ENCODE assay signal across 13 cellular contexts in genomic region chr9:82021198-82021597, GRCh38. TPM values are rescaled to one million over a fixed set of nuclear protein-coding genes. Genes with fewer than 3 reads are reported as not detected.
A peak's percentile ranks its signal among the peaks of the same experiment; 100 is the strongest.
DNase-seq lines count a peak whose midpoint lies in the region; ATAC-seq and TF ChIP-seq lines count a peak whose summit lies in the region.
"Had no signal": no experiment of that assay in that cellular context is flagged by ENCODE, and none has a peak within 500 bp of the region (broad histone marks: within the 10 kb centered on the region; RNA-seq: fewer than 3 reads in every experiment).

No MANE protein-coding gene starts in this region.

- CTCF ChIA-PET in AG04449 (lab: Yijun Ruan, JAX), result interaction anchor here (1.8 kb wide), 1 partner anchor 585 kb away, joined by 5 read pairs; no protein-coding TSS in a partner anchor
- CTCF ChIA-PET in mammary epithelial cell (lab: Charles Lee; ENCODE audit: low non-redundant PET), result interaction anchor here (0.8 kb wide), 1 partner anchor 174 kb away, joined by 6 read pairs; no protein-coding TSS in a partner anchor

- peaks cover 15% of the 10 kb centered on the region for H3K4me1 ChIP-seq in mammary epithelial cell (ENCODE audit: insufficient read depth, low read length)
- H3K4me1 ChIP-seq in right lobe of liver, result peaks cover 0 to 5% (median 0%) of the 10 kb centered on the region in 4 donors
- H3K4me1 ChIP-seq in colonic mucosa, result no peaks in the 10 kb centered on the region

- peak; percentile 90 for DNase-seq in AG04449 (ENCODE audit: low read depth, low spot score)
- DNase-seq in HT1080 (ENCODE audit: low read depth), result peak; percentile 95
- peak; percentile 99 for DNase-seq in mammary epithelial cell
- peak in 2 of 3 donors; percentile 25 to 51 for DNase-seq in right lobe of liver
- no peak for DNase-seq in HCEC 1CT
- no peak for DNase-seq in stimulated activated CD4-positive, alpha-beta T cell treated with anti-CD3 and anti-CD28 coated beads, Interleukin-1b, Interleukin-23, amount 100 ng/mL, for 48 hours
- DNase-seq in colonic mucosa, result no peak
- DNase-seq in natural killer cell treated with Interleukin-12 subunit alpha and Interleukin-12 subunit beta and Interleukin-15 and Interleukin-18, amount 100 ng/mL, for 72 hours (ENCODE audit: low spot score), result no peak
- DNase-seq: hippocampal formation, NCI-H2107 had no signal

- H3K36me3 ChIP-seq in mammary epithelial cell (ENCODE audit: insufficient read depth, low read length) (no peaks in the 10 kb centered on the region), right lobe of liver (no peaks in the 10 kb centered on the region), colonic mucosa (no peaks in the 10 kb centered on the region)

- no peak for TF ChIP-seq POLR2A in right lobe of liver (IDR thresholded peaks at IDR 0.05)

- peaks cover 9% of the 10 kb centered on the region for H3K36me3 Mint-ChIP-seq in natural killer cell treated with Interleukin-12 subunit alpha and Interleukin-12 subunit beta and Interleukin-15 and Interleukin-18, amount 100 ng/mL, for 72 hours
- H3K36me3 Mint-ChIP-seq: activated naive CD4-positive, alpha-beta T cell treated with anti-CD3 and anti-CD28 coated beads, Interleukin-2, amount 50 U/mL, for 24 hours; stimulated activated effector memory CD8-positive, alpha-beta T cell treated with anti-CD3 and anti-CD28 coated beads, Interleukin-12 subunit alpha, Interleukin-12 subunit beta, amount 100 ng/mL, for 72 hours had no signal

- H3K9ac ChIP-seq in mammary epithelial cell (ENCODE audit: insufficient read depth, low read length), result no peak overlapping the region
- no peak overlapping the region for H3K9ac ChIP-seq in colonic mucosa (ENCODE audit: low read depth in 2 of 2, low read length in 2 of 2)

- intact Hi-C loops in mammary epithelial cell (cut with micrococcal nuclease), result loop anchor here (10.0 kb wide), 2 partner anchors 176 to 336 kb away; partner anchors contain the start of gene TLE1
- intact Hi-C loops in right lobe of liver (cut with DNase I), result no loop called here
- intact Hi-C loops in colonic mucosa (cut with DNase I), result no loop called here

- peaks cover 7% of the 10 kb centered on the region for H3K9me3 Mint-ChIP-seq in natural killer cell treated with Interleukin-12 subunit alpha and Interleukin-12 subunit beta and Interleukin-15 and Interleukin-18, amount 100 ng/mL, for 72 hours
- H3K9me3 Mint-ChIP-seq: stimulated activated effector memory CD8-positive, alpha-beta T cell treated with anti-CD3 and anti-CD28 coated beads, Interleukin-12 subunit alpha, Interleukin-12 subunit beta, amount 100 ng/mL, for 72 hours had no signal

- TF ChIP-seq CTCF in AG04449 (IDR thresholded peaks at IDR 0.05; ENCODE audit: insufficient read depth, low read length, missing control alignments), result no peak
- TF ChIP-seq CTCF in mammary epithelial cell (conservative IDR thresholded peaks at IDR 0.05 in 1 of 2, IDR thresholded peaks at IDR 0.05 in 1 of 2; ENCODE audit: extremely low read depth in 1 of 2, insufficient read depth in 1 of 2, low read depth in 1 of 2, low read length in 2 of 2), result peak in 1 of 2 donors; percentile 6
- TF ChIP-seq CTCF in right lobe of liver (IDR thresholded peaks at IDR 0.05), result no peak
- TF ChIP-seq CTCF in colonic mucosa (IDR thresholded peaks at IDR 0.05), result no peak

- ATAC-seq in right lobe of liver, result peak; percentile 65 to 100 (median 83)
- ATAC-seq in natural killer cell treated with Interleukin-12 subunit alpha and Interleukin-12 subunit beta and Interleukin-15 and Interleukin-18, amount 100 ng/mL, for 72 hours, result no peak
- ATAC-seq: stimulated activated effector memory CD8-positive, alpha-beta T cell treated with anti-CD3 and anti-CD28 coated beads, Interleukin-12 subunit alpha, Interleukin-12 subunit beta, amount 100 ng/mL, for 72 hours had no signal

- no TSS peak for BruUV-seq in mammary epithelial cell (replicated peaks; lab: Mats Ljungman, UMichigan)

- H3K4me2 ChIP-seq in mammary epithelial cell (ENCODE audit: insufficient read depth, low read depth, low read length), result peak overlapping the region; percentile 57

- H3K79me2 ChIP-seq in mammary epithelial cell (ENCODE audit: insufficient read depth, low read length), result no peaks in the 10 kb centered on the region

- H3K4me3 ChIP-seq in AG04449 (ENCODE audit: low read depth, low read length) (no peak overlapping the region), mammary epithelial cell (replicated peaks in 1 of 3; ENCODE audit: insufficient read depth in 1 of 3, low read depth in 2 of 3, low read length in 3 of 3) (no peak overlapping the region), right lobe of liver (no peak overlapping the region), colonic mucosa (no peak overlapping the region)

- no peak overlapping the region for H2AFZ ChIP-seq in mammary epithelial cell (ENCODE audit: low read depth, low read length)

- in situ Hi-C loops in mammary epithelial cell (cut with MboI; ENCODE audit: low sequenced_read_pairs in 2 of 2), result no loop called here

- H3K27ac ChIP-seq in mammary epithelial cell (ENCODE audit: insufficient read depth, low read depth, low read length) (peak overlapping the region; percentile 71), right lobe of liver (no peak overlapping the region), colonic mucosa (no peak overlapping the region)

- POLR2A ChIA-PET in AG04449 (lab: Yijun Ruan, JAX), result no interaction called here

- H4K20me1 ChIP-seq in mammary epithelial cell (ENCODE audit: insufficient read depth, low read length), result no peaks in the 10 kb centered on the region

- no peaks in the 10 kb centered on the region for H3K9me3 ChIP-seq in mammary epithelial cell (replicated peaks; ENCODE audit: insufficient read depth, low read length)
- no peaks in the 10 kb centered on the region for H3K9me3 ChIP-seq in right lobe of liver
- H3K9me3 ChIP-seq in colonic mucosa, result no peaks in the 10 kb centered on the region

- H3K27me3 Mint-ChIP-seq in natural killer cell treated with Interleukin-12 subunit alpha and Interleukin-12 subunit beta and Interleukin-15 and Interleukin-18, amount 100 ng/mL, for 72 hours, result no peaks in the 10 kb centered on the region
- H3K27me3 Mint-ChIP-seq: activated naive CD4-positive, alpha-beta T cell treated with anti-CD3 and anti-CD28 coated beads, Interleukin-2, amount 50 U/mL, for 24 hours had no signal

- H3K27ac Mint-ChIP-seq in natural killer cell treated with Interleukin-12 subunit alpha and Interleukin-12 subunit beta and Interleukin-15 and Interleukin-18, amount 100 ng/mL, for 72 hours, result no peak overlapping the region
- H3K27ac Mint-ChIP-seq: activated naive CD4-positive, alpha-beta T cell treated with anti-CD3 and anti-CD28 coated beads, Interleukin-2, amount 50 U/mL, for 24 hours; stimulated activated effector memory CD8-positive, alpha-beta T cell treated with anti-CD3 and anti-CD28 coated beads, Interleukin-12 subunit alpha, Interleukin-12 subunit beta, amount 100 ng/mL, for 72 hours had no signal

- H3K27me3 ChIP-seq in mammary epithelial cell (ENCODE audit: insufficient read depth, low read length), result no peaks in the 10 kb centered on the region
- no peaks in the 10 kb centered on the region for H3K27me3 ChIP-seq in right lobe of liver
- no peaks in the 10 kb centered on the region for H3K27me3 ChIP-seq in colonic mucosa

- H3K4me1 Mint-ChIP-seq in natural killer cell treated with Interleukin-12 subunit alpha and Interleukin-12 subunit beta and Interleukin-15 and Interleukin-18, amount 100 ng/mL, for 72 hours (ENCODE audit: low read depth in 2 of 2), result no peaks in the 10 kb centered on the region
- H3K4me1 Mint-ChIP-seq: activated naive CD4-positive, alpha-beta T cell treated with anti-CD3 and anti-CD28 coated beads, Interleukin-2, amount 50 U/mL, for 24 hours; stimulated activated effector memory CD8-positive, alpha-beta T cell treated with anti-CD3 and anti-CD28 coated beads, Interleukin-12 subunit alpha, Interleukin-12 subunit beta, amount 100 ng/mL, for 72 hours had no signal

- H3K4me3 Mint-ChIP-seq in natural killer cell treated with Interleukin-12 subunit alpha and Interleukin-12 subunit beta and Interleukin-15 and Interleukin-18, amount 100 ng/mL, for 72 hours, result no peak overlapping the region
- H3K4me3 Mint-ChIP-seq: activated naive CD4-positive, alpha-beta T cell treated with anti-CD3 and anti-CD28 coated beads, Interleukin-2, amount 50 U/mL, for 24 hours; stimulated activated effector memory CD8-positive, alpha-beta T cell treated with anti-CD3 and anti-CD28 coated beads, Interleukin-12 subunit alpha, Interleukin-12 subunit beta, amount 100 ng/mL, for 72 hours had no signal

- dilution Hi-C loops in mammary epithelial cell (cut with HindIII; ENCODE audit: low sequenced_read_pairs), result no loop called here

RNA-seq across cellular contexts. Expression of gene SPATA31D1, which starts 32.6 kb away (rescaled TPM):
- total RNA-seq in HT1080 (2014; rRNA removed; shearing (Covaris generic)), result not detected in 2 replicates
- polyA plus RNA-seq in HT1080 (2015; cell fraction: cytosol; rRNA removed), result not detected in 2 replicates
- not detected in 2 replicates for polyA plus RNA-seq in HT1080 (2015; cell fraction: nucleus; rRNA removed)
- not detected for total RNA-seq in mammary epithelial cell
- not detected for polyA plus RNA-seq in mammary epithelial cell
- not detected for polyA minus RNA-seq in mammary epithelial cell
- total RNA-seq in right lobe of liver, result not detected
- not detected for total RNA-seq in colonic mucosa
- not detected for total RNA-seq in natural killer cell treated with Interleukin-12 subunit alpha and Interleukin-12 subunit beta and Interleukin-15 and Interleukin-18, amount 100 ng/mL, for 72 hours
- total RNA-seq: posterior vena cava had no signal

Comparison
In these comparisons a context has a peak if more than half of its experiments do, and no peak if none do; other contexts are left out.
1. DNase-seq: peak in AG04449 (single experiment), HT1080 (single experiment), mammary epithelial cell (single experiment) and right lobe of liver (2 of 3); none in HCEC 1CT (single experiment), stimulated activated CD4-positive, alpha-beta T cell treated with anti-CD3 and anti-CD28 coated beads, Interleukin-1b, Interleukin-23, amount 100 ng/mL, for 48 hours (single experiment), colonic mucosa (single experiment) and natural killer cell treated with Interleukin-12 subunit alpha and Interleukin-12 subunit beta and Interleukin-15 and Interleukin-18, amount 100 ng/mL, for 72 hours (single experiment).
2. ATAC-seq: peak in right lobe of liver (4 of 4); none in natural killer cell treated with Interleukin-12 subunit alpha and Interleukin-12 subunit beta and Interleukin-15 and Interleukin-18, amount 100 ng/mL, for 72 hours (0 of 2).